ENCODE assay signal across 31 cellular contexts in the genomic region with DNA sequence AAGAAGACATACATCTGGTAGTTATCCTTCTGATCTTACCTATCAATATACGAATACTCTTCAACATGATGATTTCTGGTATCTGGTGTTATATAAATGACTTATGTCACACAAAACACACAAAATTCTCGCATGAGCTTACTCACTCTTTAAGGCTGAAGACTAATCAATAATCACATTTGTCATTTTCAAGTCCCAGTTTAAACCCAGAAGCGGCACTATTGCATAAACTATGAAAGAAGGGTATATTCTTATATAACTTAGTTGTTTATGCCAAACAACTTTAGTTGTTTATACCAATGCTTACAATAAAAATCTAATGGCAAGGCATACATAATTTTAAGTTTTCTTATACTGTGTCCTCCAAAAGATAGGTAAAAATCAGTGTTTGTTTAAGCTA.
"Had no signal": no experiment of that assay in that cellular context is flagged by ENCODE, and none has a peak within 500 bp of the region (broad histone marks: within the 10 kb centered on the region; RNA-seq: fewer than 3 reads in every experiment).

No MANE protein-coding gene starts in this region.

- DNase-seq: activated B cell treated with CpG ODN at 0.5 μM for 24 hours; activated CD4-positive, alpha-beta memory T cell treated with anti-CD3 and anti-CD28 coated beads, Interleukin-2, amount 10 ng/mL, durations not matched to agents 7 days and 5 days; activated CD4-positive, alpha-beta T cell treated with anti-CD3 and anti-CD28 coated beads for 4 hours; activated CD4-positive, alpha-beta T cell treated with anti-CD3 and anti-CD28 coated beads, Interleukin-2, amount 10 ng/mL, durations not matched to agents 24 days and 14 days; activated CD4-positive, alpha-beta T cell treated with anti-CD3 and anti-CD28 coated beads, Interleukin-2, amount 50 U/mL, for 1 hour; activated CD4-positive, alpha-beta T cell treated with anti-CD3 and anti-CD28 coated beads, Interleukin-2, amount 50 U/mL, for 48 hours; activated CD4-positive, CD25-positive, alpha-beta regulatory T cell treated with anti-CD3 and anti-CD28 coated beads, Interleukin-2, amount 50 U/mL, for 72 hours; activated CD8-positive, alpha-beta memory T cell treated with anti-CD3 and anti-CD28 coated beads for 24 hours; activated CD8-positive, alpha-beta memory T cell treated with anti-CD3 and anti-CD28 coated beads, Interleukin-2, amount 10 ng/mL, durations not matched to agents 7 days and 5 days; activated CD8-positive, alpha-beta memory T cell treated with anti-CD3 and anti-CD28 coated beads, Interleukin-2, amount 50 U/mL, for 48 hours; activated CD8-positive, alpha-beta T cell treated with anti-CD3 and anti-CD28 coated beads, Interleukin-2, amount 10 ng/mL, durations not matched to agents 7 days and 5 days; activated effector memory CD4-positive, alpha-beta T cell treated with Interleukin-2 at 50 U/mL for 16 hours; activated gamma-delta T cell; activated naive CD4-positive, alpha-beta T cell treated with anti-CD3 and anti-CD28 coated beads, Interleukin-2, amount 10 ng/mL, durations not matched to agents 7 days and 5 days; activated naive CD4-positive, alpha-beta T cell treated with Interleukin-2 at 50 U/mL for 16 hours; activated naive CD8-positive, alpha-beta T cell treated with anti-CD3 and anti-CD28 coated beads, Interleukin-2, amount 10 ng/mL, durations not matched to agents 7 days and 5 days; activated naive CD8-positive, alpha-beta T cell treated with anti-CD3 and anti-CD28 coated beads, Interleukin-2, amount 50 U/mL, for 24 hours; activated T-cell treated with anti-CD3 and anti-CD28 coated beads, Interleukin-2, amount 50 U/mL, for 24 hours; activated T-cell treated with anti-CD3 and anti-CD28 coated beads, Interleukin-2, amount 50 U/mL, for 48 hours; amygdala; anterior cingulate cortex; caudate nucleus; cerebellar nuclear complex; T-helper 1 cell; T-helper 2 cell; T-helper 9 cell had no signal

- H3K27me3 ChIP-seq: ascending aorta, cardiac muscle cell had no signal

- H3K27ac ChIP-seq: ascending aorta, cardiac muscle cell, VCaP had no signal

- H3K36me3 ChIP-seq: ascending aorta, cardiac muscle cell had no signal

- ATAC-seq: activated CD8-positive, alpha-beta memory T cell treated with anti-CD3 and anti-CD28 coated beads, Interleukin-2, amount 10 ng/mL, durations not matched to agents 7 days and 5 days; activated CD8-positive, alpha-beta T cell treated with anti-CD3 and anti-CD28 coated beads, Interleukin-2, amount 10 ng/mL, durations not matched to agents 7 days and 5 days; activated naive CD8-positive, alpha-beta T cell treated with anti-CD3 and anti-CD28 coated beads, Interleukin-2, amount 50 U/mL, for 24 hours had no signal

- H3K9me3 ChIP-seq: ascending aorta had no signal

- H3K4me3 ChIP-seq: ascending aorta, cardiac muscle cell had no signal

- FAIRE-seq: bronchial epithelial cell, TTC549 had no signal

- H3K4me1 ChIP-seq: ascending aorta had no signal
